8 cellular contexts compared by ENCODE assay signal in genomic region chr9:19102181-19102630, GRCh38. TPM values are rescaled to one million over a fixed set of nuclear protein-coding genes. Genes with fewer than 3 reads are reported as not detected.
DNase-seq lines count a peak whose midpoint lies in the region; ATAC-seq and TF ChIP-seq lines count a peak whose summit lies in the region.

No MANE protein-coding gene starts in this region.

- H2AFZ ChIP-seq in OCI-LY7 (ENCODE audit: low read length), result peak overlapping the region; percentile 28; the same call in 1 of the 2 replicates

- CTCF ChIA-PET in OCI-LY7 (lab: Charles Lee; ENCODE audit: unreplicated experiment), result no interaction called here
- CTCF ChIA-PET in activated naive CD4-positive, alpha-beta T cell treated with anti-CD3 and anti-CD28 coated beads for 36 hours (lab: Charles Lee), result interaction anchor here (0.9 to 1.9 kb wide), 3 partner anchors 11 to 355 kb away, joined by 3 to 8 read pairs (median 3); no protein-coding TSS in a partner anchor

- POLR2A ChIA-PET in OCI-LY7 (lab: Charles Lee), result interaction anchor here (0.5 to 2.2 kb wide), 4 partner anchors 15 to 357 kb away, joined by 3 to 8 read pairs (median 4); partner anchors contain the start of gene RRAGA

- H3K27me3 Mint-ChIP-seq in activated naive CD4-positive, alpha-beta T cell treated with anti-CD3 and anti-CD28 coated beads for 36 hours (ENCODE audit: low read depth), result no peaks in the 10 kb centered on the region

- TF ChIP-seq CTCF in OCI-LY7 (conservative IDR thresholded peaks at IDR 0.05; ENCODE audit: low read length), result no peak
- TF ChIP-seq CTCF in cardiac muscle cell (IDR thresholded peaks at IDR 0.05; ENCODE audit: low read depth, low read length), result no peak
- no peak for TF ChIP-seq CTCF in psoas muscle (IDR thresholded peaks at IDR 0.05)

- peak overlapping the region; percentile 94 for H3K4me3 Mint-ChIP-seq in activated naive CD4-positive, alpha-beta T cell treated with anti-CD3 and anti-CD28 coated beads for 36 hours

- peaks cover 53% of the 10 kb centered on the region for H3K79me2 ChIP-seq in OCI-LY7 (ENCODE audit: insufficient read depth, low read depth, low read length)

- H3K27me3 ChIP-seq in cardiac muscle cell (no peaks in the 10 kb centered on the region), psoas muscle (ENCODE audit: insufficient read depth in 3 of 3, low read length in 2 of 3) (no peaks in the 10 kb centered on the region)

- H3K4me1 Mint-ChIP-seq in activated naive CD4-positive, alpha-beta T cell treated with anti-CD3 and anti-CD28 coated beads for 36 hours (ENCODE audit: low read depth), result peaks cover 28% of the 10 kb centered on the region

- H3K4me3 ChIP-seq in OCI-LY7 (ENCODE audit: low read depth, low read length, poor library complexity, severe bottlenecking), result peak overlapping the region; percentile 84
- H3K4me3 ChIP-seq in cardiac muscle cell, result peak overlapping the region; percentile 82
- H3K4me3 ChIP-seq in psoas muscle, result peak overlapping the region; percentile 88

- DNase-seq in AG08395 (ENCODE audit: low spot score), result peak; percentile 9
- peak; percentile 73 for DNase-seq in OCI-LY7 (ENCODE audit: low spot score)
- DNase-seq in activated naive CD4-positive, alpha-beta T cell treated with anti-CD3 and anti-CD28 coated beads for 36 hours, result peak; percentile 52
- peak; percentile 28 to 30 for DNase-seq in cardiac muscle cell (ENCODE audit: low read depth in 1 of 2, low spot score in 1 of 2)
- DNase-seq in psoas muscle, result peak in 1 of 2 donors; percentile 67
- DNase-seq in NK-92 treated with Interleukin-12 subunit alpha and Interleukin-12 subunit beta, amount 100 ng/mL, for 24 hours (lab: John Stamatoyannopoulos, UW), result no peak

- no TSS peak for BruUV-seq in OCI-LY7 (replicated peaks; lab: Mats Ljungman, UMichigan)

- peak overlapping the region; percentile 93 for H3K27ac Mint-ChIP-seq in activated naive CD4-positive, alpha-beta T cell treated with anti-CD3 and anti-CD28 coated beads for 36 hours

- no peaks in the 10 kb centered on the region for H3K9me3 Mint-ChIP-seq in activated naive CD4-positive, alpha-beta T cell treated with anti-CD3 and anti-CD28 coated beads for 36 hours

- intact Hi-C loops in OCI-LY7 (cut with micrococcal nuclease; ENCODE audit: unreplicated experiment) (loop anchor here (1.0 to 10.0 kb wide), 4 partner anchors 53 to 355 kb away; partner anchors contain the start of genes DENND4C and RRAGA), psoas muscle (cut with DNase I) (loop anchor here in 1 of 2 donors (5.0 kb wide), 2 partner anchors 55 to 130 kb away; partner anchors contain the start of genes DENND4C and RRAGA)
- intact Hi-C loops in activated naive CD4-positive, alpha-beta T cell treated with anti-CD3 and anti-CD28 coated beads for 36 hours (cut with micrococcal nuclease), result loop anchor here (1.0 to 2.0 kb wide), 8 partner anchors 17 to 278 kb away; partner anchors contain the start of genes DENND4C, RPS6 and RRAGA

- 1 to 2% (median 2%) methylated on average over 21 of the region's 21 CpGs for WGBS in psoas muscle, 3 donors

- H3K4me2 ChIP-seq in OCI-LY7 (ENCODE audit: low read length), result peak overlapping the region; percentile 67

- peaks cover 8% of the 10 kb centered on the region; the same call in 1 of the 2 replicates for H4K20me1 ChIP-seq in OCI-LY7 (ENCODE audit: insufficient read depth, low read length)

- H3K27ac ChIP-seq in OCI-LY7 (ENCODE audit: low read depth, low read length, poor library complexity, severe bottlenecking) (peak overlapping the region; percentile 75), cardiac muscle cell (peak overlapping the region; percentile 68), psoas muscle (peak overlapping the region; percentile 93)

- peaks cover 18% of the 10 kb centered on the region for H3K36me3 Mint-ChIP-seq in activated naive CD4-positive, alpha-beta T cell treated with anti-CD3 and anti-CD28 coated beads for 36 hours (ENCODE audit: low read depth)

- no peaks in the 10 kb centered on the region for H3K9me2 ChIP-seq in OCI-LY7 (ENCODE audit: insufficient read depth, low read length)

- peak; percentile 24 for ATAC-seq in GM18867 (IDR thresholded peaks at IDR 0.05; ENCODE audit: unreplicated experiment)
- ATAC-seq in HG03060 (IDR thresholded peaks at IDR 0.05; ENCODE audit: low read depth, unreplicated experiment), result peak; percentile 19
- peak; percentile 1 to 10 (median 5) for ATAC-seq in psoas muscle

- peaks cover 25% of the 10 kb centered on the region for H3K4me1 ChIP-seq in OCI-LY7 (ENCODE audit: insufficient read depth, low read length, poor library complexity, severe bottlenecking)
- peaks cover 5% of the 10 kb centered on the region for H3K4me1 ChIP-seq in cardiac muscle cell (ENCODE audit: low read depth)
- H3K4me1 ChIP-seq in psoas muscle, result peaks cover 13% of the 10 kb centered on the region

- H3K36me3 ChIP-seq in OCI-LY7 (ENCODE audit: insufficient read depth, low read length) (peaks cover 38% of the 10 kb centered on the region), cardiac muscle cell (no peaks in the 10 kb centered on the region), psoas muscle (ENCODE audit: insufficient read depth in 1 of 2, low read depth in 1 of 2) (peaks cover 0 to 9% of the 10 kb centered on the region in 2 donors)

- no peaks in the 10 kb centered on the region for H3K9me3 ChIP-seq in OCI-LY7 (ENCODE audit: low read length)
- H3K9me3 ChIP-seq in cardiac muscle cell (ENCODE audit: low read depth), result no peaks in the 10 kb centered on the region
- H3K9me3 ChIP-seq in psoas muscle, result no peaks in the 10 kb centered on the region

RNA-seq across cellular contexts. Expression of gene HAUS6, which starts 0.5 kb away (rescaled TPM):
- 25.7 and 32.8 TPM in 2 replicates for total RNA-seq in OCI-LY7 (2014; rRNA removed; shearing (Covaris generic))
- 31.5 and 34.8 TPM in 2 replicates for total RNA-seq in OCI-LY7 (2022)
- total RNA-seq in activated naive CD4-positive, alpha-beta T cell treated with anti-CD3 and anti-CD28 coated beads for 36 hours, result 10 to 100 TPM; 23.6 to 24.1 TPM
- 6.7 and 9.4 TPM in 2 replicates for total RNA-seq in cardiac muscle cell
- 5.6 and 6.5 TPM in 2 replicates for polyA plus RNA-seq in cardiac muscle cell
- total RNA-seq in psoas muscle, result 10 to 100 TPM in 1 of 4 donors, 1 to 10 TPM in 3; 3.3 to 10.9 (median 4.1) TPM
- 1 to 10 TPM; 2.4 to 7.6 (median 5.6) TPM for polyA plus RNA-seq in psoas muscle

RNA-seq across cellular contexts. Expression of gene PLIN2, which starts 25.1 kb away (rescaled TPM):
- 6.2 and 7.8 TPM in 2 replicates for total RNA-seq in OCI-LY7 (2014; rRNA removed; shearing (Covaris generic))
- total RNA-seq in OCI-LY7 (2022) (6.6 and 7.4 TPM in 2 replicates), cardiac muscle cell (33.6 and 55.7 TPM in 2 replicates), psoas muscle (1,000 to 10,000 TPM in 2 of 4 donors, 100 to 1,000 TPM in 2; 117 to 1,975 (median 1,047) TPM)
- 10 to 100 TPM; 31.3 to 34.8 TPM for total RNA-seq in activated naive CD4-positive, alpha-beta T cell treated with anti-CD3 and anti-CD28 coated beads for 36 hours
- polyA plus RNA-seq in cardiac muscle cell (42.0 and 91.1 TPM in 2 replicates), psoas muscle (1,000 to 10,000 TPM in 1 of 3 donors, 100 to 1,000 TPM in 2; 418 to 3,967 (median 710) TPM)

RNA-seq across cellular contexts. Expression of gene RRAGA, which starts 53.0 kb away (rescaled TPM):
- 16.4 and 25.9 TPM in 2 replicates for total RNA-seq in OCI-LY7 (2014; rRNA removed; shearing (Covaris generic))
- total RNA-seq in OCI-LY7 (2022), result 40.8 and 43.0 TPM in 2 replicates
- 10 to 100 TPM; 21.6 to 22.3 TPM for total RNA-seq in activated naive CD4-positive, alpha-beta T cell treated with anti-CD3 and anti-CD28 coated beads for 36 hours
- 43.8 and 53.7 TPM in 2 replicates for total RNA-seq in cardiac muscle cell
- 154 and 164 TPM in 2 replicates for polyA plus RNA-seq in cardiac muscle cell
- total RNA-seq in psoas muscle, result 100 to 1,000 TPM in 1 of 4 donors, 10 to 100 TPM in 3; 88.3 to 107 (median 94.2) TPM
- 100 to 1,000 TPM in 2 of 3 donors, 10 to 100 TPM in 1; 83.0 to 132 (median 119) TPM for polyA plus RNA-seq in psoas muscle
